Comparison of ENCODE assay signal across 8 cellular contexts in genomic region chr17:64661731-64661980, GRCh38. TPM values are rescaled to one million over a fixed set of nuclear protein-coding genes. Genes with fewer than 3 reads are reported as not detected.
A peak's percentile ranks its signal among the peaks of the same experiment; 100 is the strongest.
DNase-seq lines count a peak whose midpoint lies in the region; TF ChIP-seq lines count a peak whose summit lies in the region.

No MANE protein-coding gene starts in this region.

- no peaks in the 10 kb centered on the region for H3K9me3 Mint-ChIP-seq in mesothelial cell of epicardium

- H3K4me3 Mint-ChIP-seq in mesothelial cell of epicardium = peak overlapping the region; percentile 99

- DNase-seq in NCI-H82 (lab: John Stamatoyannopoulos, UW) (peak; percentile 69), NCI-H82 treated with DMSO at 0.1 percent for 48 hours (lab: John Stamatoyannopoulos, UW; ENCODE audit: unreplicated experiment) (no peak), caudate nucleus (lab: John Stamatoyannopoulos, UW) (peak in 21 of 61 donors; percentile 25 to 76 (median 54)), mesothelial cell of epicardium (ENCODE audit: low spot score in 2 of 2, unreplicated experiment in 2 of 2) (no peak), 8988T (no peak), activated gamma-delta T cell (lab: John Stamatoyannopoulos, UW) (no peak)
- DNase-seq in Jurkat, Clone E6-1 (ENCODE audit: low read depth, low spot score) = no peak
- DNase-seq in activated CD4-positive, alpha-beta T cell treated with anti-CD3 and anti-CD28 coated beads, Interleukin-2, amount 50 U/mL, for 1 hour = no peak

- H3K36me3 Mint-ChIP-seq in mesothelial cell of epicardium = peaks cover 4% of the 10 kb centered on the region

- H3K4me1 Mint-ChIP-seq in mesothelial cell of epicardium = peaks cover 27% of the 10 kb centered on the region

- no peak for TF ChIP-seq CTCF in mesothelial cell of epicardium (IDR thresholded peaks at IDR 0.05; ENCODE audit: unreplicated experiment)

- peak overlapping the region; percentile 72 for H3K4me3 ChIP-seq in Jurkat, Clone E6-1 (ENCODE audit: low read length)

- H3K27ac Mint-ChIP-seq in mesothelial cell of epicardium = peak overlapping the region; percentile 94

- H3K27ac ChIP-seq in caudate nucleus (ENCODE audit: low read depth, low read length) = peak overlapping the region; percentile 21

- H3K27me3 Mint-ChIP-seq in mesothelial cell of epicardium (ENCODE audit: low read depth) = no peaks in the 10 kb centered on the region

RNA-seq across cellular contexts. Expression of gene SMURF2, which starts 0.5 kb away (rescaled TPM):
- 8.7 TPM for polyA plus RNA-seq in Jurkat, Clone E6-1 (2012; ENCODE audit: insufficient read depth, insufficient read length)
- 39.9 to 41.2 TPM (median 40.1 TPM) in 3 replicates for total RNA-seq in mesothelial cell of epicardium
